Comparison of ENCODE assay signal across 8 cellular contexts in genomic region chr6:41545174-41545702, GRCh38. TPM values are rescaled to one million over a fixed set of nuclear protein-coding genes. Genes with fewer than 3 reads are reported as not detected.
DNase-seq lines count a peak whose midpoint lies in the region; ATAC-seq and TF ChIP-seq lines count a peak whose summit lies in the region.

No MANE protein-coding gene starts in this region.

- H3K27me3 ChIP-seq in CD4-positive, CD25-positive, alpha-beta regulatory T cell (ENCODE audit: control insufficient read depth, insufficient read depth, low read length) = peaks cover 6% of the 10 kb centered on the region
- H3K27me3 ChIP-seq in colonic mucosa = no peaks in the 10 kb centered on the region

- intact Hi-C loops in colonic mucosa (cut with DNase I) = no loop called here

- peaks cover 59% of the 10 kb centered on the region for H3K27me3 Mint-ChIP-seq in CD4-positive, CD25-positive, alpha-beta regulatory T cell
- peaks cover 70% of the 10 kb centered on the region for H3K27me3 Mint-ChIP-seq in nephron (ENCODE audit: low read depth)

- H3K4me3 ChIP-seq in CD4-positive, CD25-positive, alpha-beta regulatory T cell (ENCODE audit: low read depth, low read length) = no peak overlapping the region
- H3K4me3 ChIP-seq in LNCaP clone FGC (ENCODE audit: low read depth, low read length) (peak overlapping the region; percentile 73), colonic mucosa (peak overlapping the region; percentile 72)

- no peaks in the 10 kb centered on the region for H3K9me3 ChIP-seq in CD4-positive, CD25-positive, alpha-beta regulatory T cell (ENCODE audit: control insufficient read depth in 2 of 2, low read length in 2 of 2)
- no peaks in the 10 kb centered on the region for H3K9me3 ChIP-seq in colonic mucosa

- peak overlapping the region; percentile 78 to 92 (median 82) for H3K4me3 Mint-ChIP-seq in CD4-positive, CD25-positive, alpha-beta regulatory T cell
- peak overlapping the region; percentile 80 to 83 (median 82) for H3K4me3 Mint-ChIP-seq in nephron

- no peak for DNase-seq in CD4-positive, CD25-positive, alpha-beta regulatory T cell
- DNase-seq in LNCaP clone FGC (ENCODE audit: low read depth) (no peak), colonic mucosa (peak; percentile 30), CD1c-positive myeloid dendritic cell (ENCODE audit: extremely low spot score) (no peak), HCEC 1CT (no peak), NCI-H2029 (lab: John Stamatoyannopoulos, UW) (no peak)
- no peak for DNase-seq in activated CD4-positive, CD25-positive, alpha-beta regulatory T cell (lab: John Stamatoyannopoulos, UW)

- ATAC-seq in CD4-positive, CD25-positive, alpha-beta regulatory T cell (ENCODE audit: low read depth in 2 of 2) = no peak

- H3K9me3 Mint-ChIP-seq in CD4-positive, CD25-positive, alpha-beta regulatory T cell = no peaks in the 10 kb centered on the region
- H3K9me3 Mint-ChIP-seq in nephron = no peaks in the 10 kb centered on the region

- H3K27ac ChIP-seq in CD4-positive, CD25-positive, alpha-beta regulatory T cell (ENCODE audit: insufficient read depth, low read length, poor library complexity, severe bottlenecking) = no peak overlapping the region
- H3K27ac ChIP-seq in colonic mucosa = peak overlapping the region; percentile 63

- peak overlapping the region in 2 of 3 donors; percentile 21 to 65 for H3K27ac Mint-ChIP-seq in CD4-positive, CD25-positive, alpha-beta regulatory T cell
- peak overlapping the region; percentile 50 to 82 (median 75) for H3K27ac Mint-ChIP-seq in nephron

- no peaks in the 10 kb centered on the region for H3K36me3 ChIP-seq in CD4-positive, CD25-positive, alpha-beta regulatory T cell (ENCODE audit: control insufficient read depth, insufficient read depth, low read length)
- no peaks in the 10 kb centered on the region for H3K36me3 ChIP-seq in colonic mucosa

- H3K36me3 Mint-ChIP-seq in CD4-positive, CD25-positive, alpha-beta regulatory T cell = no peaks in the 10 kb centered on the region
- peaks cover 4% of the 10 kb centered on the region for H3K36me3 Mint-ChIP-seq in nephron (ENCODE audit: low read depth)

- H3K9ac ChIP-seq in colonic mucosa (ENCODE audit: low read depth in 2 of 2, low read length in 2 of 2) = peak overlapping the region; percentile 53 to 66

- peaks cover 0 to 29% (median 13%) of the 10 kb centered on the region in 4 donors for H3K4me1 Mint-ChIP-seq in CD4-positive, CD25-positive, alpha-beta regulatory T cell
- H3K4me1 Mint-ChIP-seq in nephron = peaks cover 25% of the 10 kb centered on the region

- peaks cover 35% of the 10 kb centered on the region for H3K4me1 ChIP-seq in CD4-positive, CD25-positive, alpha-beta regulatory T cell (ENCODE audit: control insufficient read depth, insufficient read depth, low read length, poor library complexity, severe bottlenecking)
- H3K4me1 ChIP-seq in colonic mucosa = peaks cover 3% of the 10 kb centered on the region

- no peak for TF ChIP-seq CTCF in LNCaP clone FGC (IDR thresholded peaks at IDR 0.05; ENCODE audit: control insufficient read depth, extremely low read depth, insufficient read depth)
- no peak for TF ChIP-seq CTCF in colonic mucosa (IDR thresholded peaks at IDR 0.05)
- no peak for TF ChIP-seq CTCF in nephron (IDR thresholded peaks at IDR 0.05; ENCODE audit: unreplicated experiment in 3 of 3)

RNA-seq across cellular contexts. Expression of gene FOXP4, which starts 0.9 kb away (rescaled TPM):
- 9.9 TPM for total RNA-seq in CD4-positive, CD25-positive, alpha-beta regulatory T cell
- under 1 TPM; 0.26 to 0.49 (median 0.33) TPM for polyA plus RNA-seq in CD4-positive, CD25-positive, alpha-beta regulatory T cell
- total RNA-seq in colonic mucosa = 10 to 100 TPM; 33.6 to 50.4 TPM
